26 cellular contexts compared by ENCODE assay signal in genomic region chrX:21806691-21807090, GRCh38. TPM values are rescaled to one million over a fixed set of nuclear protein-coding genes. Genes with fewer than 3 reads are reported as not detected.
DNase-seq lines count a peak whose midpoint lies in the region; ATAC-seq, FAIRE-seq and TF ChIP-seq lines count a peak whose summit lies in the region.
"Had no signal": no experiment of that assay in that cellular context is flagged by ENCODE, and none has a peak within 500 bp of the region (broad histone marks: within the 10 kb centered on the region; RNA-seq: fewer than 3 reads in every experiment).

No MANE protein-coding gene starts in this region.

- no peaks in the 10 kb centered on the region for H4K20me1 ChIP-seq in HepG2 (ENCODE audit: insufficient read depth, low read length)

- H3K9me3 Mint-ChIP-seq in endodermal cell = peaks cover 24% of the 10 kb centered on the region
- H3K9me3 Mint-ChIP-seq: activated naive CD8-positive, alpha-beta T cell treated with anti-CD3 and anti-CD28 coated beads, Interleukin-2, amount 50 U/mL, for 24 hours; CD4-positive, alpha-beta memory T cell; naive thymus-derived CD8-positive, alpha-beta T cell; stimulated activated memory B cell treated with anti-CD40 and anti-IgM and Interleukin-4, amounts not matched to agents 10 μg/mL and 1 μg/mL and 100 μg/mL, for 72 hours had no signal

- no peak overlapping the region for H3K4me2 ChIP-seq in HepG2 (ENCODE audit: low read depth, low read length)

- TF ChIP-seq EP300 in HepG2 (IDR thresholded peaks at IDR 0.05; ENCODE audit: low read depth in 2 of 2, low read length in 2 of 2) (no peak), HepG2 (CRISPR knock-in tag; IDR thresholded peaks at IDR 0.05; ENCODE audit: borderline replicate concordance) (no peak)

- TF ChIP-seq RAD21 in HepG2 (CRISPR knock-in tag; IDR thresholded peaks at IDR 0.05) = no peak

- intact Hi-C loops in HepG2 (cut with micrococcal nuclease; ENCODE audit: unreplicated experiment) = no loop called here
- intact Hi-C loops in right lobe of liver (cut with DNase I) = no loop called here

- H3K9me3 ChIP-seq in HepG2 (ENCODE audit: low read length) (peaks cover 3% of the 10 kb centered on the region; the same call in 1 of the 2 replicates), right lobe of liver (no peaks in the 10 kb centered on the region), endodermal cell (ENCODE audit: control insufficient read depth, low read length) (peaks cover 6% of the 10 kb centered on the region)
- H3K9me3 ChIP-seq: ovary, testis had no signal

- no peaks in the 10 kb centered on the region for H3K79me2 ChIP-seq in HepG2 (ENCODE audit: insufficient read depth, low read length)

- H3K36me3 ChIP-seq in HepG2 (replicated peaks in 1 of 2; ENCODE audit: control insufficient read depth in 1 of 2, insufficient read depth in 2 of 2, low read length in 2 of 2) = no peaks in the 10 kb centered on the region
- H3K36me3 ChIP-seq in right lobe of liver = no peaks in the 10 kb centered on the region
- H3K36me3 ChIP-seq in endodermal cell (ENCODE audit: control insufficient read depth, insufficient read depth, low read length) = no peaks in the 10 kb centered on the region
- H3K36me3 ChIP-seq: brain microvascular endothelial cell, ovary had no signal

- DNase-seq in HepG2 (ENCODE audit: low spot score) (no peak), right lobe of liver (no peak), OCI-M1 (lab: John Stamatoyannopoulos, UW) (peak; percentile 4), foreskin keratinocyte (peak; percentile 11 to 25), endodermal cell (no peak), NCI-H128 (lab: John Stamatoyannopoulos, UW; ENCODE audit: unreplicated experiment) (no peak), substantia nigra (lab: John Stamatoyannopoulos, UW) (no peak)
- DNase-seq: activated CD4-positive, alpha-beta T cell treated with anti-CD3 and anti-CD28 coated beads, Interleukin-2, amount 50 U/mL, for 1 hour; activated CD8-positive, alpha-beta memory T cell treated with anti-CD3 and anti-CD28 coated beads, Interleukin-2, amount 50 U/mL, for 4 hours; activated naive CD8-positive, alpha-beta T cell treated with anti-CD3 and anti-CD28 coated beads, Interleukin-2, amount 50 U/mL, for 24 hours; brain microvascular endothelial cell; CD4-positive, alpha-beta memory T cell; DMS79; foreskin melanocyte; left cardiac atrium; mesendoderm; naive thymus-derived CD8-positive, alpha-beta T cell; ovary; SHP77; T-helper 1 cell; testis had no signal

- H3K4me1 ChIP-seq in HepG2 (ENCODE audit: insufficient read depth, low read length) (peaks cover 18% of the 10 kb centered on the region; the same call in 1 of the 2 replicates), right lobe of liver (peaks cover 0 to 5% (median 0%) of the 10 kb centered on the region in 4 donors), foreskin keratinocyte (no peaks in the 10 kb centered on the region), endodermal cell (ENCODE audit: control insufficient read depth, insufficient read depth, low read length) (no peaks in the 10 kb centered on the region)
- H3K4me1 ChIP-seq: testis had no signal

- in situ Hi-C loops in HepG2 (cut with HindIII; ENCODE audit: extremely low pct_ligation_motif_present, low pct_unique_long_range_greater_than_20kb) = no loop called here

- TF ChIP-seq CTCF in HepG2 (CRISPR knock-in tag; IDR thresholded peaks at IDR 0.05) (no peak), right lobe of liver (IDR thresholded peaks at IDR 0.05) (no peak), foreskin keratinocyte (conservative IDR thresholded peaks at IDR 0.05) (no peak), endodermal cell (conservative IDR thresholded peaks at IDR 0.05) (no peak)

- peaks cover 3% of the 10 kb centered on the region for H3K36me3 Mint-ChIP-seq in endodermal cell (ENCODE audit: low read depth)
- H3K36me3 Mint-ChIP-seq: CD4-positive, alpha-beta memory T cell; naive thymus-derived CD8-positive, alpha-beta T cell; stimulated activated memory B cell treated with anti-CD40 and anti-IgM and Interleukin-4, amounts not matched to agents 10 μg/mL and 1 μg/mL and 100 μg/mL, for 72 hours had no signal

- ATAC-seq in HepG2 (no peak), right lobe of liver (no peak), foreskin keratinocyte (peak; percentile 65), HG02981 (IDR thresholded peaks at IDR 0.05; ENCODE audit: unreplicated experiment) (no peak)
- ATAC-seq: activated naive CD8-positive, alpha-beta T cell treated with anti-CD3 and anti-CD28 coated beads, Interleukin-2, amount 50 U/mL, for 24 hours; left cardiac atrium; naive thymus-derived CD8-positive, alpha-beta T cell; stimulated activated memory B cell treated with anti-CD40 and anti-IgM and Interleukin-4, amounts not matched to agents 10 μg/mL and 1 μg/mL and 100 μg/mL, for 72 hours had no signal

- BruUV-seq in HepG2 (replicated peaks; lab: Mats Ljungman, UMichigan) = no TSS peak

- CTCF ChIA-PET in HepG2 (lab: Yijun Ruan, JAX; ENCODE audit: low intra/inter-chr PET ratio, low total read pairs) = no interaction called here

- H3K27ac Mint-ChIP-seq in endodermal cell = no peak overlapping the region
- H3K27ac Mint-ChIP-seq: activated naive CD8-positive, alpha-beta T cell treated with anti-CD3 and anti-CD28 coated beads, Interleukin-2, amount 50 U/mL, for 24 hours; CD4-positive, alpha-beta memory T cell; naive thymus-derived CD8-positive, alpha-beta T cell; stimulated activated memory B cell treated with anti-CD40 and anti-IgM and Interleukin-4, amounts not matched to agents 10 μg/mL and 1 μg/mL and 100 μg/mL, for 72 hours had no signal

- H3K4me3 ChIP-seq in HepG2 (replicated peaks in 1 of 3; ENCODE audit: insufficient read depth in 1 of 3, low read depth in 2 of 3, low read length in 3 of 3) (no peak overlapping the region), right lobe of liver (no peak overlapping the region), endodermal cell (ENCODE audit: low read length) (no peak overlapping the region)
- H3K4me3 ChIP-seq: coronary artery, ovary, testis had no signal

- H3K9ac ChIP-seq in HepG2 (ENCODE audit: insufficient read depth, low read depth, low read length) (no peak overlapping the region), endodermal cell (ENCODE audit: extremely low read depth, low read length, poor library complexity, severe bottlenecking) (no peak overlapping the region)

- H3K4me1 Mint-ChIP-seq in endodermal cell = peaks cover 6% of the 10 kb centered on the region
- H3K4me1 Mint-ChIP-seq: activated naive CD8-positive, alpha-beta T cell treated with anti-CD3 and anti-CD28 coated beads, Interleukin-2, amount 50 U/mL, for 24 hours; CD4-positive, alpha-beta memory T cell; naive thymus-derived CD8-positive, alpha-beta T cell; stimulated activated memory B cell treated with anti-CD40 and anti-IgM and Interleukin-4, amounts not matched to agents 10 μg/mL and 1 μg/mL and 100 μg/mL, for 72 hours had no signal

- H3K4me3 Mint-ChIP-seq in endodermal cell = no peak overlapping the region
- H3K4me3 Mint-ChIP-seq: activated naive CD8-positive, alpha-beta T cell treated with anti-CD3 and anti-CD28 coated beads, Interleukin-2, amount 50 U/mL, for 24 hours; CD4-positive, alpha-beta memory T cell; naive thymus-derived CD8-positive, alpha-beta T cell; stimulated activated memory B cell treated with anti-CD40 and anti-IgM and Interleukin-4, amounts not matched to agents 10 μg/mL and 1 μg/mL and 100 μg/mL, for 72 hours had no signal

- no peak for FAIRE-seq in HepG2 (lab: Jason Lieb, UNC)
- FAIRE-seq: endometrium, H1 had no signal

- POLR2A ChIA-PET in HepG2 (lab: Yijun Ruan, JAX) = no interaction called here

- H2AFZ ChIP-seq in HepG2 (ENCODE audit: low read length) = no peak overlapping the region

- TF ChIP-seq POLR2A in HepG2 (IDR thresholded peaks at IDR 0.05; ENCODE audit: insufficient read depth in 1 of 2, low read depth in 2 of 2, low read length in 2 of 2) (no peak), right lobe of liver (IDR thresholded peaks at IDR 0.05) (no peak)

- H3K27ac ChIP-seq in HepG2 (ENCODE audit: extremely low read length, insufficient read depth, low read length) (no peak overlapping the region), right lobe of liver (no peak overlapping the region), foreskin keratinocyte (no peak overlapping the region), endodermal cell (ENCODE audit: low read depth, low read length) (no peak overlapping the region), substantia nigra (ENCODE audit: low read depth, low read length, poor library complexity, severe bottlenecking) (no peak overlapping the region)
- H3K27ac ChIP-seq: brain microvascular endothelial cell, coronary artery, ovary, testis had no signal

- H3K27me3 ChIP-seq in HepG2 (ENCODE audit: control insufficient read depth in 1 of 2, insufficient read depth in 2 of 2, low read length in 2 of 2) (no peaks in the 10 kb centered on the region), right lobe of liver (no peaks in the 10 kb centered on the region), foreskin keratinocyte (no peaks in the 10 kb centered on the region), endodermal cell (ENCODE audit: control insufficient read depth, insufficient read depth, low read length, poor library complexity, severe bottlenecking) (no peaks in the 10 kb centered on the region)
- H3K27me3 ChIP-seq: brain microvascular endothelial cell, ovary, testis had no signal

- no peaks in the 10 kb centered on the region for H3K27me3 Mint-ChIP-seq in endodermal cell (ENCODE audit: insufficient read depth)
- H3K27me3 Mint-ChIP-seq: activated naive CD8-positive, alpha-beta T cell treated with anti-CD3 and anti-CD28 coated beads, Interleukin-2, amount 50 U/mL, for 24 hours; CD4-positive, alpha-beta memory T cell; naive thymus-derived CD8-positive, alpha-beta T cell; stimulated activated memory B cell treated with anti-CD40 and anti-IgM and Interleukin-4, amounts not matched to agents 10 μg/mL and 1 μg/mL and 100 μg/mL, for 72 hours had no signal

RNA-seq across cellular contexts. Expression of gene MBTPS2, which starts 32.7 kb away (rescaled TPM):
- total RNA-seq in HepG2 (2016; rRNA removed; fragmentation: Illumina TruSeq; extraction: Trizol) (5.7 and 7.7 TPM in 2 replicates), right lobe of liver (10 to 100 TPM in 5 of 6 experiments, 1 to 10 TPM in 1; 10.0 to 13.6 (median 11.0) TPM), foreskin keratinocyte (9.2 and 9.3 TPM in 2 replicates), endodermal cell (10 to 100 TPM; 12.6 to 13.6 TPM)
- 0.88 and 1.1 TPM in 2 replicates for total RNA-seq in HepG2 (2016; cell fraction: cytosol; rRNA removed; fragmentation: Illumina TruSeq; extraction: Trizol; ENCODE audit: low read depth)
- total RNA-seq in HepG2 (2016; cell fraction: insoluble cytoplasmic fraction; rRNA removed; fragmentation: Illumina TruSeq; extraction: Trizol) = 5.2 and 7.9 TPM in 2 replicates
- 4.5 and 6.1 TPM in 2 replicates for total RNA-seq in HepG2 (2016; cell fraction: membrane; rRNA removed; fragmentation: Illumina TruSeq; extraction: Trizol)
- total RNA-seq in HepG2 (2016; cell fraction: nucleus; rRNA removed; fragmentation: Illumina TruSeq; extraction: Trizol) = 13.8 and 14.9 TPM in 2 replicates
- polyA plus RNA-seq in HepG2 (2011; rRNA removed) (12.4 and 14.4 TPM in 2 replicates), foreskin keratinocyte (3.0 and 4.0 TPM in 2 replicates)
- polyA plus RNA-seq in HepG2 (2011; cell fraction: cytosol; rRNA removed) = 7.6 and 10.4 TPM in 2 replicates
- polyA plus RNA-seq in HepG2 (2011; cell fraction: nucleus; rRNA removed) = 3.3 and 4.7 TPM in 2 replicates
- 10.5 and 14.8 TPM in 2 replicates for polyA plus RNA-seq in HepG2 (2012)
- 0.78 and 0.94 TPM in 2 replicates for polyA plus RNA-seq in HepG2 (2016; cell fraction: cytosol; fragmentation: Illumina TruSeq; extraction: Trizol; ENCODE audit: low read depth)
- 8.2 and 9.5 TPM in 2 replicates for polyA plus RNA-seq in HepG2 (2016; cell fraction: insoluble cytoplasmic fraction; fragmentation: Illumina TruSeq; extraction: Trizol; ENCODE audit: low read depth)
- polyA plus RNA-seq in HepG2 (2016; cell fraction: membrane; fragmentation: Illumina TruSeq; extraction: Trizol; ENCODE audit: low read depth) = 2.7 and 2.8 TPM in 2 replicates
- 14.7 and 15.7 TPM in 2 replicates for polyA plus RNA-seq in HepG2 (2016; cell fraction: nucleus; fragmentation: Illumina TruSeq; extraction: Trizol; ENCODE audit: insufficient read depth, low read depth)
- 26.4 and 51.1 TPM in 2 replicates for polyA minus RNA-seq in HepG2 (2011; rRNA and poly(A)+ RNA removed; ENCODE audit: low replicate concordance)
- 13.5 and 15.2 TPM in 2 replicates for polyA minus RNA-seq in HepG2 (2011; cell fraction: cytosol; rRNA and poly(A)+ RNA removed)
- 14.0 and 18.4 TPM in 2 replicates for polyA minus RNA-seq in HepG2 (2011; cell fraction: nucleus; rRNA and poly(A)+ RNA removed)
- 15.9 TPM for polyA plus RNA-seq in endodermal cell (2013, experiment 1 of 2)
- 15.2 TPM for polyA plus RNA-seq in endodermal cell (2013, experiment 2 of 2)

RNA-seq across cellular contexts. Expression of gene SMPX, which starts 48.8 kb away (rescaled TPM):
- total RNA-seq in HepG2 (2016; rRNA removed; fragmentation: Illumina TruSeq; extraction: Trizol) (0.67 and 1.8 TPM in 2 replicates), right lobe of liver (1 to 10 TPM in 1 of 6 experiments, under 1 TPM in 4, not detected in 1; 0.32 to 1.1 (median 0.56) TPM), foreskin keratinocyte (not detected in 2 replicates), endodermal cell (under 1 TPM in 1 of 2 donors, not detected in 1; 0.31 TPM)
- total RNA-seq in HepG2 (2016; cell fraction: cytosol; rRNA removed; fragmentation: Illumina TruSeq; extraction: Trizol; ENCODE audit: low read depth) = 0.44 and 0.61 TPM in 2 replicates
- 1.2 and 1.8 TPM in 2 replicates for total RNA-seq in HepG2 (2016; cell fraction: insoluble cytoplasmic fraction; rRNA removed; fragmentation: Illumina TruSeq; extraction: Trizol)
- 0.48 and 0.71 TPM in 2 replicates for total RNA-seq in HepG2 (2016; cell fraction: membrane; rRNA removed; fragmentation: Illumina TruSeq; extraction: Trizol)
- total RNA-seq in HepG2 (2016; cell fraction: nucleus; rRNA removed; fragmentation: Illumina TruSeq; extraction: Trizol) = 3.1 and 5.3 TPM in 2 replicates
- polyA plus RNA-seq in HepG2 (2011; rRNA removed) (0.91 and 0.95 TPM in 2 replicates), foreskin keratinocyte (not detected in 2 replicates)
- polyA plus RNA-seq in HepG2 (2011; cell fraction: cytosol; rRNA removed) = 0.16 and 0.23 TPM in 2 replicates
- 2.5 and 2.9 TPM in 2 replicates for polyA plus RNA-seq in HepG2 (2011; cell fraction: nucleus; rRNA removed)
- polyA plus RNA-seq in HepG2 (2012) = 0.52 and 2.3 TPM in 2 replicates
- polyA plus RNA-seq in HepG2 (2016; cell fraction: cytosol; fragmentation: Illumina TruSeq; extraction: Trizol; ENCODE audit: low read depth) = 0.40 and 0.52 TPM in 2 replicates
- polyA plus RNA-seq in HepG2 (2016; cell fraction: insoluble cytoplasmic fraction; fragmentation: Illumina TruSeq; extraction: Trizol; ENCODE audit: low read depth) = 0.56 and 1.7 TPM in 2 replicates
- 0.56 and 0.82 TPM in 2 replicates for polyA plus RNA-seq in HepG2 (2016; cell fraction: membrane; fragmentation: Illumina TruSeq; extraction: Trizol; ENCODE audit: low read depth)
- 12.4 and 13.9 TPM in 2 replicates for polyA plus RNA-seq in HepG2 (2016; cell fraction: nucleus; fragmentation: Illumina TruSeq; extraction: Trizol; ENCODE audit: insufficient read depth, low read depth)
- polyA minus RNA-seq in HepG2 (2011; rRNA and poly(A)+ RNA removed; ENCODE audit: low replicate concordance) = not detected in 2 replicates
- not detected in 2 replicates for polyA minus RNA-seq in HepG2 (2011; cell fraction: cytosol; rRNA and poly(A)+ RNA removed)
- 0.64 and 2.0 TPM in 2 replicates for polyA minus RNA-seq in HepG2 (2011; cell fraction: nucleus; rRNA and poly(A)+ RNA removed)
- polyA plus RNA-seq in endodermal cell (2013, experiment 1 of 2) = not detected
- polyA plus RNA-seq in endodermal cell (2013, experiment 2 of 2) = not detected
- total RNA-seq: CD4-positive, alpha-beta memory T cell; H1; naive thymus-derived CD8-positive, alpha-beta T cell; testis had no signal
- polyA plus RNA-seq: CD4-positive, alpha-beta memory T cell; H1; naive thymus-derived CD8-positive, alpha-beta T cell had no signal

RNA-seq across cellular contexts. Expression of gene YY2, which starts 49.1 kb away (rescaled TPM):
- 0.31 and 0.44 TPM in 2 replicates for total RNA-seq in HepG2 (2016; rRNA removed; fragmentation: Illumina TruSeq; extraction: Trizol)
- not detected in 2 replicates for total RNA-seq in HepG2 (2016; cell fraction: cytosol; rRNA removed; fragmentation: Illumina TruSeq; extraction: Trizol; ENCODE audit: low read depth)
- 0.12 and 0.24 TPM in 2 replicates for total RNA-seq in HepG2 (2016; cell fraction: insoluble cytoplasmic fraction; rRNA removed; fragmentation: Illumina TruSeq; extraction: Trizol)
- 0.17 and 0.28 TPM in 2 replicates for total RNA-seq in HepG2 (2016; cell fraction: membrane; rRNA removed; fragmentation: Illumina TruSeq; extraction: Trizol)
- 1.3 and 1.8 TPM in 2 replicates for total RNA-seq in HepG2 (2016; cell fraction: nucleus; rRNA removed; fragmentation: Illumina TruSeq; extraction: Trizol)
- 0.34 and 0.47 TPM in 2 replicates for polyA plus RNA-seq in HepG2 (2011; rRNA removed)
- 0.15 and 0.28 TPM in 2 replicates for polyA plus RNA-seq in HepG2 (2011; cell fraction: cytosol; rRNA removed)
- 0.79 and 0.99 TPM in 2 replicates for polyA plus RNA-seq in HepG2 (2011; cell fraction: nucleus; rRNA removed)
- 0.51 and 1.0 TPM in 2 replicates for polyA plus RNA-seq in HepG2 (2012)
- 0.05 TPM in 1 of 2 replicates, not detected in the other for polyA plus RNA-seq in HepG2 (2016; cell fraction: cytosol; fragmentation: Illumina TruSeq; extraction: Trizol; ENCODE audit: low read depth)
- polyA plus RNA-seq in HepG2 (2016; cell fraction: insoluble cytoplasmic fraction; fragmentation: Illumina TruSeq; extraction: Trizol; ENCODE audit: low read depth) = 0.60 and 0.61 TPM in 2 replicates
- 0.06 and 0.15 TPM in 2 replicates for polyA plus RNA-seq in HepG2 (2016; cell fraction: membrane; fragmentation: Illumina TruSeq; extraction: Trizol; ENCODE audit: low read depth)
- polyA plus RNA-seq in HepG2 (2016; cell fraction: nucleus; fragmentation: Illumina TruSeq; extraction: Trizol; ENCODE audit: insufficient read depth, low read depth) = 2.9 TPM in 2 replicates
- polyA minus RNA-seq in HepG2 (2011; rRNA and poly(A)+ RNA removed; ENCODE audit: low replicate concordance) = 1.0 and 4.0 TPM in 2 replicates
- polyA minus RNA-seq in HepG2 (2011; cell fraction: cytosol; rRNA and poly(A)+ RNA removed) = 0.30 TPM in 1 of 2 replicates, not detected in the other
- polyA minus RNA-seq in HepG2 (2011; cell fraction: nucleus; rRNA and poly(A)+ RNA removed) = 2.7 and 2.8 TPM in 2 replicates
- total RNA-seq in right lobe of liver = 1 to 10 TPM in 4 of 6 experiments, under 1 TPM in 2; 0.44 to 1.5 (median 1.0) TPM
- total RNA-seq in foreskin keratinocyte = 2.2 TPM in 2 replicates
- polyA plus RNA-seq in foreskin keratinocyte = 0.81 and 1.2 TPM in 2 replicates
- total RNA-seq in endodermal cell = 1 to 10 TPM; 1.4 to 1.9 TPM
- polyA plus RNA-seq in endodermal cell (2013, experiment 1 of 2) = 0.93 TPM
- 0.91 TPM for polyA plus RNA-seq in endodermal cell (2013, experiment 2 of 2)

Comparison
In these comparisons a context has a peak if more than half of its experiments do, and no peak if none do; other contexts are left out.
1. DNase-seq: peak in OCI-M1 (single experiment) and foreskin keratinocyte (2 of 2); none in HepG2 (single experiment), right lobe of liver (0 of 3), endodermal cell (single experiment), NCI-H128 (single experiment) and substantia nigra (0 of 49).